Comparison of ENCODE assay signal across 1 cellular context in genomic region chr20:3072530-3073250, GRCh38.
TF ChIP-seq lines count a peak whose summit lies in the region.

No MANE protein-coding gene starts in this region.

TF ChIP-seq in HepG2, 621 proteins besides CTCF, POLR2A, EP300 and RAD21 (continued from another document and continues in another):
- TF ChIP-seq PRDM15 (CRISPR knock-in tag; IDR thresholded peaks at IDR 0.05) (no peak), RAD51 (IDR thresholded peaks at IDR 0.05; ENCODE audit: borderline replicate concordance) (no peak), ZFX (CRISPR knock-in tag; IDR thresholded peaks at IDR 0.05; ENCODE audit: low read depth) (0 out of 2 replicates have a peak, but pooled peaks have one; percentile 15), HES4 (CRISPR knock-in tag; IDR thresholded peaks at IDR 0.05; ENCODE audit: borderline replicate concordance) (no peak; the same call in 1 of the 2 replicates), HDAC6 (IDR thresholded peaks at IDR 0.05; ENCODE audit: low read depth, low read length) (no peak), HDAC2 (CRISPR knock-in tag; IDR thresholded peaks at IDR 0.05) (no peak), ZFP91 (CRISPR knock-in tag; IDR thresholded peaks at IDR 0.05; ENCODE audit: borderline replicate concordance) (peak; percentile 41; the same call in 1 of the 2 replicates), ZNF501 (CRISPR knock-in tag; IDR thresholded peaks at IDR 0.05) (no peak), RFXAP (CRISPR knock-in tag; IDR thresholded peaks at IDR 0.05; ENCODE audit: borderline replicate concordance) (0 out of 2 replicates have a peak, but pooled peaks have one; percentile 20), PITX1 (CRISPR knock-in tag; IDR thresholded peaks at IDR 0.05) (peak; percentile 42; the same call in 1 of the 2 replicates), ZNF687 (CRISPR knock-in tag; IDR thresholded peaks at IDR 0.05) (peak; percentile 7), ZNF83 (CRISPR knock-in tag; IDR thresholded peaks at IDR 0.05; ENCODE audit: borderline replicate concordance) (no peak), ZKSCAN8 (CRISPR knock-in tag; IDR thresholded peaks at IDR 0.05; ENCODE audit: borderline replicate concordance) (no peak), MXD1 (CRISPR knock-in tag; IDR thresholded peaks at IDR 0.05) (0 out of 2 replicates have a peak, but pooled peaks have one; percentile 20), ZNF441 (CRISPR knock-in tag; IDR thresholded peaks at IDR 0.05; ENCODE audit: borderline replicate concordance) (no peak), ZBTB2 (CRISPR knock-in tag; IDR thresholded peaks at IDR 0.05; ENCODE audit: low read depth) (no peak), FOXK2 (IDR thresholded peaks at IDR 0.05) (no peak), ZNF615 (CRISPR knock-in tag; IDR thresholded peaks at IDR 0.05; ENCODE audit: borderline replicate concordance) (no peak), ATF1 (CRISPR knock-in tag; IDR thresholded peaks at IDR 0.05) (no peak), ZNF766 (CRISPR knock-in tag; IDR thresholded peaks at IDR 0.05; ENCODE audit: borderline replicate concordance) (0 out of 2 replicates have a peak, but pooled peaks have one; percentile 28), RFX5 (IDR thresholded peaks at IDR 0.05; ENCODE audit: low read depth, low read length) (no peak), ZNF367 (CRISPR knock-in tag; IDR thresholded peaks at IDR 0.05; ENCODE audit: borderline replicate concordance) (no peak), ZNF792 (CRISPR knock-in tag; IDR thresholded peaks at IDR 0.05) (no peak), NCOR1 (IDR thresholded peaks at IDR 0.05; ENCODE audit: borderline replicate concordance, low read length) (no peak), XRCC5 (optimal IDR thresholded peaks at IDR 0.05; ENCODE audit: low read length) (no peak), IRX3 (CRISPR knock-in tag; IDR thresholded peaks at IDR 0.05; ENCODE audit: borderline replicate concordance, low read depth) (no peak), ZBTB43 (CRISPR knock-in tag; conservative IDR thresholded peaks at IDR 0.05) (no peak), SOX6 (IDR thresholded peaks at IDR 0.05) (no peak), SOX6 (CRISPR knock-in tag; IDR thresholded peaks at IDR 0.05) (peak; percentile 23; the same call in 1 of the 2 replicates), ZNF34 (CRISPR knock-in tag; IDR thresholded peaks at IDR 0.05; ENCODE audit: borderline replicate concordance) (no peak), ZNF256 (CRISPR knock-in tag; conservative IDR thresholded peaks at IDR 0.05) (no peak), MAFK (conservative IDR thresholded peaks at IDR 0.05 in 1 of 2, IDR thresholded peaks at IDR 0.05 in 1 of 2; ENCODE audit: low read length in 2 of 2) (no peak), PRMT3 (CRISPR knock-in tag; IDR thresholded peaks at IDR 0.05; ENCODE audit: borderline replicate concordance, low read depth) (no peak), NCOA2 (CRISPR knock-in tag; IDR thresholded peaks at IDR 0.05) (no peak), ZNF253 (CRISPR knock-in tag; IDR thresholded peaks at IDR 0.05; ENCODE audit: borderline replicate concordance) (no peak), NRL (CRISPR knock-in tag; IDR thresholded peaks at IDR 0.05; ENCODE audit: borderline replicate concordance) (no peak; the same call in 1 of the 2 replicates), KLF6 (CRISPR knock-in tag; IDR thresholded peaks at IDR 0.05) (0 out of 2 replicates have a peak, but pooled peaks have one; percentile 36), ZNF317 (CRISPR knock-in tag; IDR thresholded peaks at IDR 0.05) (no peak), KLF13 (CRISPR knock-in tag; IDR thresholded peaks at IDR 0.05) (peak; percentile 62; the same call in 1 of the 2 replicates), WIZ (CRISPR knock-in tag; IDR thresholded peaks at IDR 0.05) (no peak), NR2F6 (IDR thresholded peaks at IDR 0.05) (no peak), NR2F6 (CRISPR knock-in tag; IDR thresholded peaks at IDR 0.05) (no peak), SMARCC2 (IDR thresholded peaks at IDR 0.05) (no peak)
- TF ChIP-seq, protein P1, sequence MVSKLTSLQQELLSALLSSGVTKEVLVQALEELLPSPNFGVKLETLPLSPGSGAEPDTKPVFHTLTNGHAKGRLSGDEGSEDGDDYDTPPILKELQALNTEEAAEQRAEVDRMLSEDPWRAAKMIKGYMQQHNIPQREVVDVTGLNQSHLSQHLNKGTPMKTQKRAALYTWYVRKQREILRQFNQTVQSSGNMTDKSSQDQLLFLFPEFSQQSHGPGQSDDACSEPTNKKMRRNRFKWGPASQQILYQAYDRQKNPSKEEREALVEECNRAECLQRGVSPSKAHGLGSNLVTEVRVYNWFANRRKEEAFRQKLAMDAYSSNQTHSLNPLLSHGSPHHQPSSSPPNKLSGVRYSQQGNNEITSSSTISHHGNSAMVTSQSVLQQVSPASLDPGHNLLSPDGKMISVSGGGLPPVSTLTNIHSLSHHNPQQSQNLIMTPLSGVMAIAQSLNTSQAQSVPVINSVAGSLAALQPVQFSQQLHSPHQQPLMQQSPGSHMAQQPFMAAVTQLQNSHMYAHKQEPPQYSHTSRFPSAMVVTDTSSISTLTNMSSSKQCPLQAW (CRISPR knock-in tag; IDR thresholded peaks at IDR 0.05): 0 out of 2 replicates have a peak, but pooled peaks have one; percentile 3
- TF ChIP-seq, protein P2, sequence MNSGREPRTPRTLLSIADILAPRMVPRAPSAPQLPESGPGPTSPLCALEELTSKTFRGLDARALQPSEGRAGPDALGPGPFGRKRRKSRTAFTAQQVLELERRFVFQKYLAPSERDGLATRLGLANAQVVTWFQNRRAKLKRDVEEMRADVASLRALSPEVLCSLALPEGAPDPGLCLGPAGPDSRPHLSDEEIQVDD (CRISPR knock-in tag; IDR thresholded peaks at IDR 0.05; ENCODE audit: borderline replicate concordance): peak; percentile 24; the same call in 1 of the 2 replicates
- TF ChIP-seq, protein P3, sequence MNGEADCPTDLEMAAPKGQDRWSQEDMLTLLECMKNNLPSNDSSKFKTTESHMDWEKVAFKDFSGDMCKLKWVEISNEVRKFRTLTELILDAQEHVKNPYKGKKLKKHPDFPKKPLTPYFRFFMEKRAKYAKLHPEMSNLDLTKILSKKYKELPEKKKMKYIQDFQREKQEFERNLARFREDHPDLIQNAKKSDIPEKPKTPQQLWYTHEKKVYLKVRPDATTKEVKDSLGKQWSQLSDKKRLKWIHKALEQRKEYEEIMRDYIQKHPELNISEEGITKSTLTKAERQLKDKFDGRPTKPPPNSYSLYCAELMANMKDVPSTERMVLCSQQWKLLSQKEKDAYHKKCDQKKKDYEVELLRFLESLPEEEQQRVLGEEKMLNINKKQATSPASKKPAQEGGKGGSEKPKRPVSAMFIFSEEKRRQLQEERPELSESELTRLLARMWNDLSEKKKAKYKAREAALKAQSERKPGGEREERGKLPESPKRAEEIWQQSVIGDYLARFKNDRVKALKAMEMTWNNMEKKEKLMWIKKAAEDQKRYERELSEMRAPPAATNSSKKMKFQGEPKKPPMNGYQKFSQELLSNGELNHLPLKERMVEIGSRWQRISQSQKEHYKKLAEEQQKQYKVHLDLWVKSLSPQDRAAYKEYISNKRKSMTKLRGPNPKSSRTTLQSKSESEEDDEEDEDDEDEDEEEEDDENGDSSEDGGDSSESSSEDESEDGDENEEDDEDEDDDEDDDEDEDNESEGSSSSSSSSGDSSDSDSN (CRISPR knock-in tag; IDR thresholded peaks at IDR 0.05): peak; percentile 24; the same call in 1 of the 2 replicates
- TF ChIP-seq, protein P4, sequence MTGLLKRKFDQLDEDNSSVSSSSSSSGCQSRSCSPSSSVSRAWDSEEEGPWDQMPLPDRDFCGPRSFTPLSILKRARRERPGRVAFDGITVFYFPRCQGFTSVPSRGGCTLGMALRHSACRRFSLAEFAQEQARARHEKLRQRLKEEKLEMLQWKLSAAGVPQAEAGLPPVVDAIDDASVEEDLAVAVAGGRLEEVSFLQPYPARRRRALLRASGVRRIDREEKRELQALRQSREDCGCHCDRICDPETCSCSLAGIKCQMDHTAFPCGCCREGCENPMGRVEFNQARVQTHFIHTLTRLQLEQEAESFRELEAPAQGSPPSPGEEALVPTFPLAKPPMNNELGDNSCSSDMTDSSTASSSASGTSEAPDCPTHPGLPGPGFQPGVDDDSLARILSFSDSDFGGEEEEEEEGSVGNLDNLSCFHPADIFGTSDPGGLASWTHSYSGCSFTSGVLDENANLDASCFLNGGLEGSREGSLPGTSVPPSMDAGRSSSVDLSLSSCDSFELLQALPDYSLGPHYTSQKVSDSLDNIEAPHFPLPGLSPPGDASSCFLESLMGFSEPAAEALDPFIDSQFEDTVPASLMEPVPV (CRISPR knock-in tag; IDR thresholded peaks at IDR 0.05): no peak
